20 cellular contexts compared by ENCODE assay signal in genomic region chr2:95374029-95374428, GRCh38.
"Had no signal": no experiment of that assay in that cellular context is flagged by ENCODE, and none has a peak within 500 bp of the region (broad histone marks: within the 10 kb centered on the region; RNA-seq: fewer than 3 reads in every experiment).

No MANE protein-coding gene starts in this region.

- H3K27ac ChIP-seq: neutrophil, transverse colon had no signal

- DNase-seq: activated CD4-positive, alpha-beta T cell treated with anti-CD3 and anti-CD28 coated beads, Interleukin-2, amount 50 U/mL, for 1 hour; activated CD8-positive, alpha-beta memory T cell treated with anti-CD3 and anti-CD28 coated beads for 24 hours; activated naive CD4-positive, alpha-beta T cell; activated naive CD8-positive, alpha-beta T cell treated with anti-CD3 and anti-CD28 coated beads, Interleukin-2, amount 10 ng/mL, durations not matched to agents 7 days and 5 days; activated T-cell treated with anti-CD3 and anti-CD28 coated beads for 4 hours; cortex of kidney; effector CD4-positive, alpha-beta T cell; foreskin fibroblast; glutamatergic neuron; immature natural killer cell; left cardiac atrium; mucosa of descending colon; naive thymus-derived CD8-positive, alpha-beta T cell; retina; small intestine; stimulated activated CD4-positive, alpha-beta T cell treated with anti-CD3 and anti-CD28 coated beads, Interleukin-4, amount 100 ng/mL, for 4 hours; stimulated activated CD8-positive, alpha-beta memory T cell treated with anti-CD3 and anti-CD28 coated beads, Interleukin-4, amount 100 ng/mL, for 48 hours; stimulated activated naive CD4-positive, alpha-beta T cell treated with Interleukin-2 at 50 U/mL for 16 hours; transverse colon had no signal

- H3K4me3 ChIP-seq: mucosa of descending colon, transverse colon had no signal

- H3K36me3 ChIP-seq: neutrophil, transverse colon had no signal

- H3K9me3 ChIP-seq: mucosa of descending colon, neutrophil, transverse colon had no signal

- H3K27me3 ChIP-seq: transverse colon had no signal

- H3K4me1 ChIP-seq: transverse colon had no signal

- ATAC-seq: left cardiac atrium; mucosa of descending colon; naive thymus-derived CD8-positive, alpha-beta T cell had no signal
